In the genomic region with DNA sequence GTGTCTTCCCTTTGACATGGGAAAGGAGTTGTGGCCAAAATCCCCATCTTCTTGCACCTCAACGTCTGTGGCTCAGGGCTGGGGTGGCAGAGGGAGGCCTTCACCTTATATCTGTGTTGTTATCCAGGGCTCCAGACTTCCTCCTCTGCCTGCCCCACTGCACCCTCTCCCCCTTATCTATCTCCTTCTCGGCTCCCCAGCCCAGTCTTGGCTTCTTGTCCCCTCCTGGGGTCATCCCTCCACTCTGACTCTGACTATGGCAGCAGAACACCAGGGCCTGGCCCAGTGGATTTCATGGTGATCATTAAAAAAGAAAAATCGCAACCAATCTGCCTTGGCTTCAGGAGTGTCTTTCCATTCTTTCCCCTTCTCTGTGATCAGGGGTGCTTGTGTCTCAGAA, we compare ENCODE assay signal across 8 cellular contexts. TPM values are rescaled to one million over a fixed set of nuclear protein-coding genes. Genes with fewer than 3 reads are reported as not detected.
DNase-seq lines count a peak whose midpoint lies in the region; ATAC-seq and TF ChIP-seq lines count a peak whose summit lies in the region.

No MANE protein-coding gene starts in this region.

- no peak for TF ChIP-seq POLR2A in body of pancreas (IDR thresholded peaks at IDR 0.05)

- peak overlapping the region; percentile 59; the same call in 1 of the 2 replicates for H3K9ac ChIP-seq in HUES64 (ENCODE audit: low read depth, low read length)

- TF ChIP-seq CTCF in AG04449 (IDR thresholded peaks at IDR 0.05; ENCODE audit: insufficient read depth, low read length, missing control alignments) (no peak), body of pancreas (IDR thresholded peaks at IDR 0.05) (no peak), BE2C (IDR thresholded peaks at IDR 0.05; ENCODE audit: low read depth, low read length) (no peak)

- ATAC-seq in body of pancreas (no peak), HG03280 (IDR thresholded peaks at IDR 0.05; ENCODE audit: unreplicated experiment) (no peak), GM18870 (IDR thresholded peaks at IDR 0.05; ENCODE audit: unreplicated experiment) (no peak)

- H3K4me1 ChIP-seq in HUES64 (ENCODE audit: insufficient read depth, low read length) (peaks cover 17% of the 10 kb centered on the region), body of pancreas (peaks cover 29% of the 10 kb centered on the region), muscle layer of duodenum (ENCODE audit: control insufficient read depth in 1 of 2, insufficient read depth in 2 of 2, low read length in 2 of 2) (peaks cover 7 to 12% of the 10 kb centered on the region in 2 donors), BE2C (no peaks in the 10 kb centered on the region)

- intact Hi-C loops in body of pancreas (cut with DNase I), result no loop called here

- CTCF ChIA-PET in AG04449 (lab: Yijun Ruan, JAX), result interaction anchor here (0.9 to 7.0 kb wide), 9 partner anchors 12 to 639 kb away, joined by 3 to 82 read pairs (median 16); no protein-coding TSS in a partner anchor

- 83% methylated on average over 3 of the region's 3 CpGs for WGBS in HUES64
- WGBS in body of pancreas, 2 donors, result 67% methylated on average over 3 of the region's 3 CpGs

- POLR2A ChIA-PET in AG04449 (lab: Yijun Ruan, JAX), result interaction anchor here (3.0 kb wide), 1 partner anchor 8 kb away, joined by 23 read pairs; a partner anchor contains a TSS

- DNase-seq in AG04449 (ENCODE audit: low read depth, low spot score) (no peak), body of pancreas (no peak), T1000 (lab: John Stamatoyannopoulos, UW) (no peak), BE2C (no peak)

- H3K27ac ChIP-seq in HUES64 (ENCODE audit: low read depth, low read length) (peak overlapping the region; percentile 78), body of pancreas (peak overlapping the region; percentile 74 to 89 (median 80)), muscle layer of duodenum (ENCODE audit: low read length) (peak overlapping the region; percentile 4)

- peaks cover 37% of the 10 kb centered on the region for H3K36me3 ChIP-seq in HUES64 (ENCODE audit: insufficient read depth, low read length)
- no peaks in the 10 kb centered on the region for H3K36me3 ChIP-seq in body of pancreas (replicated peaks in 1 of 2; ENCODE audit: insufficient read depth in 1 of 2, low read depth in 2 of 2)
- H3K36me3 ChIP-seq in muscle layer of duodenum (ENCODE audit: control insufficient read depth in 1 of 2, insufficient read depth in 2 of 2, low read length in 2 of 2), result no peaks in the 10 kb centered on the region
- 0 out of 2 replicates have a peak, but pooled peaks cover 2% of the 10 kb centered on the region for H3K36me3 ChIP-seq in BE2C

- H3K4me3 ChIP-seq in AG04449 (ENCODE audit: low read depth, low read length), result peak overlapping the region; percentile 97
- peak overlapping the region; percentile 70 for H3K4me3 ChIP-seq in HUES64 (ENCODE audit: low read length)
- no peak overlapping the region for H3K4me3 ChIP-seq in body of pancreas
- peak overlapping the region; percentile 68 to 98 for H3K4me3 ChIP-seq in muscle layer of duodenum (ENCODE audit: low read depth in 1 of 2, low read length in 2 of 2)
- H3K4me3 ChIP-seq in BE2C (ENCODE audit: low read depth, low read length), result no peak overlapping the region

- no peaks in the 10 kb centered on the region; the same call in 1 of the 2 replicates for H3K27me3 ChIP-seq in HUES64 (ENCODE audit: insufficient read depth, low read length)
- H3K27me3 ChIP-seq in body of pancreas, result no peaks in the 10 kb centered on the region
- H3K27me3 ChIP-seq in muscle layer of duodenum (ENCODE audit: low read depth, low read length), result no peaks in the 10 kb centered on the region
- H3K27me3 ChIP-seq in BE2C, result no peaks in the 10 kb centered on the region

- H3K9me3 ChIP-seq in HUES64 (ENCODE audit: insufficient read depth, low read depth, low read length) (no peaks in the 10 kb centered on the region), body of pancreas (no peaks in the 10 kb centered on the region), muscle layer of duodenum (ENCODE audit: control insufficient read depth in 1 of 2, low read length in 2 of 2) (no peaks in the 10 kb centered on the region), BE2C (no peaks in the 10 kb centered on the region)

RNA-seq across cellular contexts. Expression of a gene that starts 0.9 kb away (rescaled TPM):
- polyA plus RNA-seq in HUES64 (2013, experiment 1 of 2), result 5.0 TPM
- polyA plus RNA-seq in HUES64 (2013, experiment 2 of 2), result 4.5 TPM
- 1 to 10 TPM; 7.3 to 7.9 TPM for total RNA-seq in body of pancreas
- polyA plus RNA-seq in BE2C (2012; ENCODE audit: insufficient read depth, insufficient read length, low read depth), result 7.3 TPM

RNA-seq across cellular contexts. Expression of a gene that starts 8.8 kb away (rescaled TPM):
- polyA plus RNA-seq in HUES64 (2013, experiment 1 of 2), result 17.2 TPM
- polyA plus RNA-seq in HUES64 (2013, experiment 2 of 2), result 19.1 TPM
- total RNA-seq in body of pancreas, result 10 to 100 TPM in 1 of 2 donors, 1 to 10 TPM in 1; 7.0 to 16.5 TPM
- 7.1 TPM for polyA plus RNA-seq in BE2C (2012; ENCODE audit: insufficient read depth, insufficient read length, low read depth)

RNA-seq across cellular contexts. Expression of a gene that starts 55.8 kb away (rescaled TPM):
- polyA plus RNA-seq in HUES64 (2013, experiment 1 of 2), result 37.2 TPM
- polyA plus RNA-seq in HUES64 (2013, experiment 2 of 2), result 40.0 TPM
- total RNA-seq in body of pancreas, result 10 to 100 TPM; 36.3 to 43.8 TPM
- 81.5 TPM for polyA plus RNA-seq in BE2C (2012; ENCODE audit: insufficient read depth, insufficient read length, low read depth)

Comparison
In these comparisons a context has a peak if more than half of its experiments do, and no peak if none do; other contexts are left out.
1. H3K4me3 ChIP-seq: peak in AG04449 (single experiment), HUES64 (single experiment) and muscle layer of duodenum (2 of 2); none in body of pancreas (0 of 2) and BE2C (single experiment).
2. H3K27ac ChIP-seq: peak in every context shown above with its lines; median percentile 80 in body of pancreas; 78 in HUES64; 4 in muscle layer of duodenum.